18 cellular contexts compared by ENCODE assay signal in genomic region chr19:1110809-1111640, GRCh38. TPM values are rescaled to one million over a fixed set of nuclear protein-coding genes. Genes with fewer than 3 reads are reported as not detected.
DNase-seq lines count a peak whose midpoint lies in the region; TF ChIP-seq lines count a peak whose summit lies in the region.
"Had no signal": no experiment of that assay in that cellular context is flagged by ENCODE, and none has a peak within 500 bp of the region (broad histone marks: within the 10 kb centered on the region; RNA-seq: fewer than 3 reads in every experiment).

No MANE protein-coding gene starts in this region.

- TF ChIP-seq POLR2A in stomach (IDR thresholded peaks at IDR 0.05) = no peak

- peaks cover 1% of the 10 kb centered on the region for H3K27me3 Mint-ChIP-seq in glutamatergic neuron (ENCODE audit: unreplicated experiment)
- H3K27me3 Mint-ChIP-seq: progenitor cell of endocrine pancreas had no signal

- intact Hi-C loops in stomach (cut with DNase I; ENCODE audit: low total_unique reads) = loop anchor here (5.0 kb wide), 1 partner anchor 71 kb away; no protein-coding TSS in a partner anchor

- TF ChIP-seq EP300 in stomach (IDR thresholded peaks at IDR 0.05) = no peak

- peaks cover 65 to 100% (median 96%) of the 10 kb centered on the region in 4 donors for H3K36me3 ChIP-seq in stomach

- DNase-seq in DMS 273 (lab: John Stamatoyannopoulos, UW; ENCODE audit: unreplicated experiment) (peak; percentile 58), DMS 273 treated with DMSO at 0.1 percent for 48 hours (lab: John Stamatoyannopoulos, UW) (no peak), RKO (ENCODE audit: low spot score) (peak; percentile 34), glutamatergic neuron (peak; percentile 72), stomach (no peak), GM19240 (ENCODE audit: insufficient read length, low spot score) (no peak), AML-193 (lab: John Stamatoyannopoulos, UW) (no peak)
- no peak for DNase-seq in stimulated activated CD4-positive, alpha-beta T cell treated with anti-CD3 and anti-CD28 coated beads, Interleukin-1b, Interleukin-23, amount 100 ng/mL, for 48 hours
- DNase-seq: 8988T; activated CD8-positive, alpha-beta memory T cell treated with anti-CD3 and anti-CD28 coated beads, Interleukin-2, amount 50 U/mL, for 4 hours; activated naive CD4-positive, alpha-beta T cell treated with Interleukin-2 at 50 U/mL for 16 hours; COR-L47; dorsolateral prefrontal cortex; H9; hypothalamus; NCI-H1048; NCI-H2171 had no signal

- peaks cover 2% of the 10 kb centered on the region for H3K9me3 Mint-ChIP-seq in glutamatergic neuron (ENCODE audit: unreplicated experiment)
- H3K9me3 Mint-ChIP-seq: H9 had no signal

- H3K4me1 ChIP-seq in stomach = peaks cover 24 to 57% (median 47%) of the 10 kb centered on the region in 4 donors

- H3K27me3 ChIP-seq in stomach = no peaks in the 10 kb centered on the region
- H3K27me3 ChIP-seq: dorsolateral prefrontal cortex had no signal

- H3K4me3 ChIP-seq in stomach = no peak overlapping the region
- H3K4me3 ChIP-seq: dorsolateral prefrontal cortex had no signal

- H3K9me3 ChIP-seq in stomach = no peaks in the 10 kb centered on the region

- peak overlapping the region; percentile 59 for H3K27ac Mint-ChIP-seq in glutamatergic neuron (ENCODE audit: unreplicated experiment)
- H3K27ac Mint-ChIP-seq: progenitor cell of endocrine pancreas had no signal

- H3K27ac ChIP-seq in stomach = peak overlapping the region in 4 of 5 donors; percentile 53 to 87 (median 81)

- WGBS in stomach, 5 donors = 74 to 89% (median 85%) methylated on average over 12 to 18 of the region's 18 CpGs

- peak overlapping the region; percentile 30 for H3K4me3 Mint-ChIP-seq in glutamatergic neuron (ENCODE audit: unreplicated experiment)
- H3K4me3 Mint-ChIP-seq: H9 had no signal

- H3K4me1 Mint-ChIP-seq in glutamatergic neuron (ENCODE audit: low read depth, unreplicated experiment) = peaks cover 2% of the 10 kb centered on the region

- TF ChIP-seq CTCF in glutamatergic neuron (IDR thresholded peaks at IDR 0.05; ENCODE audit: partially characterized antibody, unreplicated experiment) (no peak), stomach (IDR thresholded peaks at IDR 0.05) (no peak)

- H3K36me3 Mint-ChIP-seq in glutamatergic neuron (ENCODE audit: unreplicated experiment) = no peaks in the 10 kb centered on the region

RNA-seq across cellular contexts. Expression of gene GPX4, which starts 7.2 kb away (rescaled TPM):
- total RNA-seq in glutamatergic neuron (ENCODE audit: unreplicated experiment) (210 TPM), stomach (100 to 1,000 TPM in 4 of 5 donors, 10 to 100 TPM in 1; 90.0 to 710 (median 158) TPM)
- polyA plus RNA-seq in stomach = 100 to 1,000 TPM; 433 to 532 (median 509) TPM

RNA-seq across cellular contexts. Expression of gene POLR2E, which starts 15.8 kb away (rescaled TPM):
- 140 TPM for total RNA-seq in glutamatergic neuron (ENCODE audit: unreplicated experiment)
- 100 to 1,000 TPM in 1 of 5 donors, 10 to 100 TPM in 4; 24.5 to 361 (median 40.6) TPM for total RNA-seq in stomach
- 100 to 1,000 TPM; 109 to 128 (median 123) TPM for polyA plus RNA-seq in stomach

RNA-seq across cellular contexts. Expression of gene ARHGAP45, which starts 44.1 kb away (rescaled TPM):
- 1.7 TPM for total RNA-seq in glutamatergic neuron (ENCODE audit: unreplicated experiment)
- total RNA-seq in stomach = 100 to 1,000 TPM in 1 of 5 donors, 10 to 100 TPM in 4; 14.3 to 211 (median 22.3) TPM
- polyA plus RNA-seq in stomach = 10 to 100 TPM; 12.2 to 15.4 (median 14.0) TPM

Comparison
In these comparisons a context has a peak if more than half of its experiments do, and no peak if none do; other contexts are left out.
1. DNase-seq: peak in DMS 273 (single experiment), RKO (single experiment) and glutamatergic neuron (single experiment); none in DMS 273 treated with DMSO at 0.1 percent for 48 hours (single experiment), stomach (single experiment), GM19240 (single experiment), stimulated activated CD4-positive, alpha-beta T cell treated with anti-CD3 and anti-CD28 coated beads, Interleukin-1b, Interleukin-23, amount 100 ng/mL, for 48 hours (single experiment) and AML-193 (0 of 2).